ENCODE assay signal across 1 cellular context in genomic region chrX:9619581-9619980, GRCh38.
TF ChIP-seq lines count a peak whose summit lies in the region.

No MANE protein-coding gene starts in this region.

TF ChIP-seq in H1, 55 proteins besides CTCF, POLR2A, EP300 and RAD21:
- TF ChIP-seq SUZ12 (IDR thresholded peaks at IDR 0.05; ENCODE audit: low read length) = no peak
